In the genomic region with DNA sequence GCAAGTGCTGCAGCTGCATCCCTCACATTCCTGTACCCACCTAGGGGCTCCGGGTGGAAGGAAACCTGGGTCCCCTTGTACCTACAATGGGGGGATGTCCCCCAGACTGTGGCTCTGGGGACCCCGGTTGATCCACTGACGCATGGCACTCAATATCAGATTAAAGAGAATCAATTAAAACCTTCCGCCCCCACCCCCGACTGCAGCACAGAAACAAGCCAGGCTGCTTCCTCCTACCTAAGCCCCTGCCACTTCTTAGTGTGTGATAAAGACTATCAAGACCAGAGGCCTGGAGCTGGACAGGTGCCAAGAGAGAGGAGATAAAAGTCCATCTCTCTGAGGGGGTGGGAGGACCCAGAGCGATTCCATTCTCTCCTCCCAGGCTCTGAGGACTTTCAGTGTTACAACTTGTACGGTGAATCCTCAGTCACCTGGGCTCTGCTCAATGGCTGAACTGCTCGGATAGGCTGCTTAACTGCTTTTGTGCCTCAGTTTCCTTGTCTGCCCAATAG, we compare ENCODE assay signal across 9 cellular contexts. TPM values are rescaled to one million over a fixed set of nuclear protein-coding genes. Genes with fewer than 3 reads are reported as not detected.
DNase-seq lines count a peak whose midpoint lies in the region; ATAC-seq, FAIRE-seq and TF ChIP-seq lines count a peak whose summit lies in the region.
"Had no signal": no experiment of that assay in that cellular context is flagged by ENCODE, and none has a peak within 500 bp of the region (broad histone marks: within the 10 kb centered on the region; RNA-seq: fewer than 3 reads in every experiment).

No MANE protein-coding gene starts in this region.

- TF ChIP-seq RAD21 in GM12878 (IDR thresholded peaks at IDR 0.05; ENCODE audit: insufficient read depth, low read depth, low read length) = no peak

- intact Hi-C loops in GM12878 (cut with micrococcal nuclease; ENCODE audit: unreplicated experiment) = no loop called here

- 41% methylated on average over 8 of the region's 8 CpGs for WGBS in HUES64
- WGBS in GM12878 (ENCODE audit: insufficient coverage, insufficient replicate concordance, low lambda C conversion rate, missing lambda C conversion rate) = 58% methylated on average over 8 of the region's 8 CpGs
- WGBS in mesendoderm (ENCODE audit: extremely low coverage, insufficient coverage, low lambda C conversion rate) = no CpG with 5 or more reads among the region's 8 CpGs

- peak overlapping the region; percentile 11 for H3K4me3 ChIP-seq in HUES64 (ENCODE audit: low read length)
- H3K4me3 ChIP-seq in GM12878 = no peak overlapping the region
- no peak overlapping the region for H3K4me3 ChIP-seq in mesendoderm (ENCODE audit: low read length)

- no peaks in the 10 kb centered on the region for H3K79me2 ChIP-seq in GM12878 (ENCODE audit: control insufficient read depth, insufficient read depth, low read length)
- peaks cover 59% of the 10 kb centered on the region for H3K79me2 ChIP-seq in mesendoderm (ENCODE audit: control insufficient read depth, insufficient read depth, low read length)

- SMC1A ChIA-PET in GM12878 (lab: Charles Lee; ENCODE audit: uncharacterized antibody, unreplicated experiment) = interaction anchor here (0.7 to 8.5 kb wide), 13 partner anchors 9 to 118 kb away, joined by 3 to 152 read pairs (median 6); partner anchors contain the start of genes PXN, RNU4-1 and RNU4-2

- H2AFZ ChIP-seq in GM12878 (ENCODE audit: control insufficient read depth, low read depth, low read length) = peak overlapping the region; percentile 65; the same call in 1 of the 2 replicates

- H3K79me1 ChIP-seq in mesendoderm (ENCODE audit: low read length) = peaks cover 22% of the 10 kb centered on the region

- CTCF ChIA-PET in GM12878 (lab: Yijun Ruan, JAX) = interaction anchor here (0.7 to 9.3 kb wide), 24 partner anchors 9 to 285 kb away, joined by 3 to 287 read pairs (median 6); partner anchors contain the start of genes PXN, RNU4-1, RNU4-2 and RPLP0

- H3K36me3 ChIP-seq in HUES64 (ENCODE audit: insufficient read depth, low read length) = peaks cover 13% of the 10 kb centered on the region
- H3K36me3 ChIP-seq in GM12878 (ENCODE audit: control insufficient read depth in 2 of 2, insufficient read depth in 2 of 2, low read length in 1 of 2) = no peaks in the 10 kb centered on the region
- H3K36me3 ChIP-seq in mesendoderm (ENCODE audit: control insufficient read depth, insufficient read depth, low read length) = peaks cover 6% of the 10 kb centered on the region

- H3K18ac ChIP-seq in mesendoderm (ENCODE audit: low read length) = peak overlapping the region; percentile 75

- in situ Hi-C loops in ACHN (cut with HindIII; ENCODE audit: low pct_ligation_motif_present, low pct_unique_long_range_greater_than_20kb, low sequenced_read_pairs) (loop anchor here (10.0 kb wide), 1 partner anchor 76 kb away; the partner anchor contains the start of gene SIRT4), GM12878 (cut with MboI) (loop anchor here (10.0 kb wide), 1 partner anchor 46 kb away; no protein-coding TSS in a partner anchor)

- H2BK15ac ChIP-seq in mesendoderm (replicated peaks; ENCODE audit: low read depth) = no peak overlapping the region

- no peaks in the 10 kb centered on the region for H4K20me1 ChIP-seq in GM12878 (ENCODE audit: control insufficient read depth, insufficient read depth)

- TF ChIP-seq CTCF in GM12878 (IDR thresholded peaks at IDR 0.05 in 2 of 3, conservative IDR thresholded peaks at IDR 0.05 in 1 of 3; ENCODE audit: control insufficient read depth in 2 of 3, extremely low read depth in 1 of 3, insufficient read depth in 1 of 3, low read depth in 3 of 3, low read length in 3 of 3) = no peak

- no peak overlapping the region for H3K23ac ChIP-seq in mesendoderm (ENCODE audit: low read length)

- POLR2A ChIA-PET in GM12878 (lab: Charles Lee) = interaction anchor here (0.6 to 3.4 kb wide), 6 partner anchors 16 to 73 kb away, joined by 3 to 17 read pairs (median 6); partner anchors contain the start of genes PXN, RNU4-1, RNU4-2 and SIRT4

- H3K9me3 ChIP-seq in HUES64 (ENCODE audit: insufficient read depth, low read depth, low read length) (no peaks in the 10 kb centered on the region), GM12878 (replicated peaks; ENCODE audit: control insufficient read depth, insufficient read depth, low read length) (no peaks in the 10 kb centered on the region)

- peak overlapping the region; percentile 63 for H2BK120ac ChIP-seq in mesendoderm (ENCODE audit: low read depth, low read length)

- H2AK5ac ChIP-seq in mesendoderm (ENCODE audit: low read length) = peak overlapping the region; percentile 70

- no peak for ATAC-seq in GM12878
- ATAC-seq in GM18511 (IDR thresholded peaks at IDR 0.05; ENCODE audit: unreplicated experiment) = no peak
- no peak for ATAC-seq in HG03432 (IDR thresholded peaks at IDR 0.05; ENCODE audit: unreplicated experiment)
- no peak for ATAC-seq in HG02610 (IDR thresholded peaks at IDR 0.05; ENCODE audit: unreplicated experiment)

- no peak overlapping the region for H4K8ac ChIP-seq in mesendoderm (ENCODE audit: low read depth, low read length)

- H3K27ac ChIP-seq in HUES64 (ENCODE audit: low read depth, low read length) (peak overlapping the region; percentile 97), GM12878 (ENCODE audit: control insufficient read depth, insufficient read depth) (no peak overlapping the region), mesendoderm (ENCODE audit: low read depth, low read length) (peak overlapping the region; percentile 96)

- peak overlapping the region; percentile 88 for H3K56ac ChIP-seq in mesendoderm (ENCODE audit: low read length)

- H3K4me1 ChIP-seq in HUES64 (ENCODE audit: insufficient read depth, low read length) (peaks cover 73% of the 10 kb centered on the region), GM12878 (ENCODE audit: control insufficient read depth, insufficient read depth, low read length) (peaks cover 32% of the 10 kb centered on the region), mesendoderm (ENCODE audit: control insufficient read depth, low read depth, low read length) (peaks cover 57% of the 10 kb centered on the region)

- H3K4me2 ChIP-seq in GM12878 (ENCODE audit: control insufficient read depth, insufficient read depth) = 0 out of 2 replicates have a peak overlapping the region, but pooled peaks have one; percentile 59
- H3K4me2 ChIP-seq in mesendoderm (ENCODE audit: low read length) = peak overlapping the region; percentile 59

- peak overlapping the region; percentile 100 for H2BK5ac ChIP-seq in mesendoderm (ENCODE audit: low read length)

- no TSS peak for BruUV-seq in GM12878 (replicated peaks; lab: Mats Ljungman, UMichigan)

- TF ChIP-seq EP300 in GM12878 (IDR thresholded peaks at IDR 0.05; ENCODE audit: borderline replicate concordance in 1 of 2, control insufficient read depth in 1 of 2, low read depth in 2 of 2, low read length in 2 of 2) = no peak

- no peak for FAIRE-seq in GM12878 (lab: Jason Lieb, UNC)
- FAIRE-seq: GM18507 had no signal

- H3K9ac ChIP-seq in HUES64 (ENCODE audit: low read depth, low read length) (peak overlapping the region; percentile 89), GM12878 (ENCODE audit: control insufficient read depth, insufficient read depth, low read length) (no peak overlapping the region), mesendoderm (ENCODE audit: low read length) (peak overlapping the region; percentile 79)

- RAD21 ChIA-PET in GM12878 (lab: Charles Lee; ENCODE audit: unreplicated experiment) = interaction anchor here (0.6 to 7.5 kb wide), 15 partner anchors 10 to 352 kb away, joined by 3 to 170 read pairs (median 5); partner anchors contain the start of genes BICDL1, POP5, PXN and RNU4-1

- no peak for TF ChIP-seq POLR2A in GM12878 (IDR thresholded peaks at IDR 0.05; ENCODE audit: low read depth, low read length)

- DNase-seq in ACHN = peak; percentile 33
- DNase-seq in GM12878 (ENCODE audit: low read depth, low spot score) = no peak
- DNase-seq in mesendoderm = peak; percentile 96
- DNase-seq in amniotic stem cell (lab: John Stamatoyannopoulos, UW) = no peak

- H3K27me3 ChIP-seq in HUES64 (ENCODE audit: insufficient read depth, low read length) = no peaks in the 10 kb centered on the region
- no peaks in the 10 kb centered on the region for H3K27me3 ChIP-seq in GM12878 (replicated peaks in 1 of 2; ENCODE audit: control insufficient read depth in 2 of 2, insufficient read depth in 2 of 2, low read length in 1 of 2)
- no peaks in the 10 kb centered on the region for H3K27me3 ChIP-seq in mesendoderm (ENCODE audit: insufficient read depth, low read length, poor library complexity)

- H3K4ac ChIP-seq in mesendoderm (ENCODE audit: low read depth, low read length) = peak overlapping the region; percentile 77

- H4K5ac ChIP-seq in mesendoderm (ENCODE audit: low read length) = peak overlapping the region; percentile 88

RNA-seq across cellular contexts. Expression of gene RPLP0, which starts 28.2 kb away (rescaled TPM):
- polyA plus RNA-seq in HUES64 (2013, experiment 1 of 2) = 3,198 TPM
- polyA plus RNA-seq in HUES64 (2013, experiment 2 of 2) = 3,274 TPM
- total RNA-seq in GM12878 (2013; cell fraction: nucleolus; rRNA removed) = 746 and 806 TPM in 2 replicates
- total RNA-seq in GM12878 (2014; rRNA removed) = 6,095 and 6,267 TPM in 2 replicates
- 4,804 and 4,972 TPM in 2 replicates for total RNA-seq in GM12878 (2014; rRNA removed; fragmentation: Illumina TruSeq; extraction: Trizol)
- 4,342 and 4,473 TPM in 2 replicates for total RNA-seq in GM12878 (2021)
- 10,931 TPM for polyA plus RNA-seq in GM12878 (2011; ENCODE audit: low read depth)
- polyA plus RNA-seq in GM12878 (2011; rRNA removed) = 4,342 and 6,647 TPM in 2 replicates
- polyA plus RNA-seq in GM12878 (2011; cell fraction: cytosol; rRNA removed) = 11,436 and 11,538 TPM in 2 replicates
- polyA plus RNA-seq in GM12878 (2011; cell fraction: nucleus; rRNA removed) = 3,468 and 4,357 TPM in 2 replicates
- polyA plus RNA-seq in GM12878 (2012) = 6,488 and 7,133 TPM in 2 replicates
- polyA plus RNA-seq in GM12878 (2014; fragmentation: Illumina TruSeq; extraction: Trizol) = 4,326 and 6,258 TPM in 2 replicates
- polyA plus RNA-seq in GM12878 (2014; fragmentation: Nextera tagmentation; extraction: Ambion mirVana) = 1,000 to 10,000 TPM; 6,784 to 8,495 TPM
- 7,537 and 7,931 TPM in 2 replicates for polyA plus RNA-seq in GM12878 (2014; rRNA removed)
- polyA plus RNA-seq in GM12878 (2016; fragmentation: Nextera tagmentation; extraction: Ambion mirVana) = 1,000 to 10,000 TPM; 2,171 to 2,235 TPM
- 5,528 and 7,467 TPM in 2 replicates for polyA minus RNA-seq in GM12878 (2011; rRNA and poly(A)+ RNA removed)
- polyA minus RNA-seq in GM12878 (2011; cell fraction: cytosol; rRNA and poly(A)+ RNA removed) = 1,348 and 1,626 TPM in 2 replicates
- 556 and 712 TPM in 2 replicates for polyA minus RNA-seq in GM12878 (2011; cell fraction: nucleus; rRNA and poly(A)+ RNA removed)
- 3,852 TPM for polyA plus RNA-seq in mesendoderm (2013, experiment 1 of 2)
- polyA plus RNA-seq in mesendoderm (2013, experiment 2 of 2) = 3,764 TPM

RNA-seq across cellular contexts. Expression of gene GCN1, which starts 34.6 kb away (rescaled TPM):
- 47.5 TPM for polyA plus RNA-seq in HUES64 (2013, experiment 1 of 2)
- 48.9 TPM for polyA plus RNA-seq in HUES64 (2013, experiment 2 of 2)
- 380 and 510 TPM in 2 replicates for total RNA-seq in GM12878 (2013; cell fraction: nucleolus; rRNA removed)
- total RNA-seq in GM12878 (2014; rRNA removed) (89.6 and 90.7 TPM in 2 replicates), GM12878 (2014; rRNA removed; fragmentation: Illumina TruSeq; extraction: Trizol) (41.6 and 43.8 TPM in 2 replicates), GM12878 (2021) (137 and 150 TPM in 2 replicates)
- polyA plus RNA-seq in GM12878 (2011; ENCODE audit: low read depth) = 53.5 TPM
- polyA plus RNA-seq in GM12878 (2011; rRNA removed) (22.8 and 39.8 TPM in 2 replicates), GM12878 (2014; fragmentation: Illumina TruSeq; extraction: Trizol) (40.8 and 54.4 TPM in 2 replicates), GM12878 (2014; fragmentation: Nextera tagmentation; extraction: Ambion mirVana) (10 to 100 TPM; 10.8 to 12.1 TPM), GM12878 (2014; rRNA removed) (95.3 and 102 TPM in 2 replicates), GM12878 (2016; fragmentation: Nextera tagmentation; extraction: Ambion mirVana) (10 to 100 TPM; 62.2 to 65.1 TPM)
- 40.6 and 52.3 TPM in 2 replicates for polyA plus RNA-seq in GM12878 (2011; cell fraction: cytosol; rRNA removed)
- 433 and 567 TPM in 2 replicates for polyA plus RNA-seq in GM12878 (2011; cell fraction: nucleus; rRNA removed)
- polyA plus RNA-seq in GM12878 (2012) = 49.9 and 56.2 TPM in 2 replicates
- polyA minus RNA-seq in GM12878 (2011; rRNA and poly(A)+ RNA removed) = 131 and 147 TPM in 2 replicates
- polyA minus RNA-seq in GM12878 (2011; cell fraction: cytosol; rRNA and poly(A)+ RNA removed) = 50.5 and 61.8 TPM in 2 replicates
- 129 and 222 TPM in 2 replicates for polyA minus RNA-seq in GM12878 (2011; cell fraction: nucleus; rRNA and poly(A)+ RNA removed)
- 33.6 TPM for polyA plus RNA-seq in mesendoderm (2013, experiment 1 of 2)
- 32.3 TPM for polyA plus RNA-seq in mesendoderm (2013, experiment 2 of 2)

RNA-seq across cellular contexts. Expression of gene PXN, which starts 36.4 kb away (rescaled TPM):
- polyA plus RNA-seq in HUES64 (2013, experiment 1 of 2) = 46.3 TPM
- 52.9 TPM for polyA plus RNA-seq in HUES64 (2013, experiment 2 of 2)
- total RNA-seq in GM12878 (2013; cell fraction: nucleolus; rRNA removed) = 1.8 and 4.0 TPM in 2 replicates
- total RNA-seq in GM12878 (2014; rRNA removed) (6.2 and 7.2 TPM in 2 replicates), GM12878 (2014; rRNA removed; fragmentation: Illumina TruSeq; extraction: Trizol) (5.1 and 5.2 TPM in 2 replicates), GM12878 (2021) (29.1 and 32.0 TPM in 2 replicates)
- 10.2 TPM for polyA plus RNA-seq in GM12878 (2011; ENCODE audit: low read depth)
- polyA plus RNA-seq in GM12878 (2011; rRNA removed) (0.50 and 1.0 TPM in 2 replicates), GM12878 (2014; fragmentation: Illumina TruSeq; extraction: Trizol) (16.1 and 27.3 TPM in 2 replicates), GM12878 (2014; fragmentation: Nextera tagmentation; extraction: Ambion mirVana) (1 to 10 TPM; 2.5 to 2.6 TPM), GM12878 (2014; rRNA removed) (19.6 and 22.5 TPM in 2 replicates), GM12878 (2016; fragmentation: Nextera tagmentation; extraction: Ambion mirVana) (10 to 100 TPM; 15.9 to 16.3 TPM)
- 0.89 and 1.7 TPM in 2 replicates for polyA plus RNA-seq in GM12878 (2011; cell fraction: cytosol; rRNA removed)
- polyA plus RNA-seq in GM12878 (2011; cell fraction: nucleus; rRNA removed) = 2.2 and 3.0 TPM in 2 replicates
- 20.0 and 22.7 TPM in 2 replicates for polyA plus RNA-seq in GM12878 (2012)
- 1.8 and 2.4 TPM in 2 replicates for polyA minus RNA-seq in GM12878 (2011; rRNA and poly(A)+ RNA removed)
- 0.67 and 1.7 TPM in 2 replicates for polyA minus RNA-seq in GM12878 (2011; cell fraction: cytosol; rRNA and poly(A)+ RNA removed)
- polyA minus RNA-seq in GM12878 (2011; cell fraction: nucleus; rRNA and poly(A)+ RNA removed) = 0.86 and 1.2 TPM in 2 replicates
- 147 TPM for polyA plus RNA-seq in mesendoderm (2013, experiment 1 of 2)
- polyA plus RNA-seq in mesendoderm (2013, experiment 2 of 2) = 148 TPM

Comparison
In these comparisons a context has a peak if more than half of its experiments do, and no peak if none do; other contexts are left out.
1. DNase-seq: peak in ACHN (single experiment) and mesendoderm (single experiment); none in GM12878 (single experiment) and amniotic stem cell (single experiment).